19 cellular contexts compared by ENCODE assay signal in the genomic region with DNA sequence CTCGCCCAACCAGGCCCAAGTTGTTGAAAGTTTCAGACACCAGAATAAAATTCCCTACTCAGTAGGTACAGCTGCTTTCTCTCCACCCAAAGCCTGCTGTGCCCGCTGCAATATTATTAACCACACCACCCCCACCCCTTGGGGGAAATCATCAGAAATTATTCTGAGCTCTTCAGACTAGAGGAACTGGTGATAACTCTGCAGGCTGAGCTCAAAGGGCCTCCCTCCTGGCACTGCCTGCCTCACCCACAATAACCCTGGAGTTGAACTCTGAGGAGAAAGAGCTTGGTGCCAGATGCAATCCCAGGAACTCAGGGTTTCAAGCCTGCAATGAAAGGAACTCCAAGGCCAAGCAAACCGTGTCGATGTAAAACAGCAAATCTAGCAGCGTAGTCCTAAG.
DNase-seq lines count a peak whose midpoint lies in the region; ATAC-seq and TF ChIP-seq lines count a peak whose summit lies in the region.
"Had no signal": no experiment of that assay in that cellular context is flagged by ENCODE, and none has a peak within 500 bp of the region (broad histone marks: within the 10 kb centered on the region; RNA-seq: fewer than 3 reads in every experiment).

No MANE protein-coding gene starts in this region.

- no peaks in the 10 kb centered on the region for H3K9me3 Mint-ChIP-seq in nephron
- no peaks in the 10 kb centered on the region for H3K9me3 Mint-ChIP-seq in activated CD4-positive, alpha-beta memory T cell treated with anti-CD3 and anti-CD28 coated beads for 36 hours

- CTCF ChIA-PET in activated CD4-positive, alpha-beta memory T cell treated with anti-CD3 and anti-CD28 coated beads for 36 hours (lab: Charles Lee): no interaction called here

- H3K27me3 Mint-ChIP-seq in nephron (ENCODE audit: low read depth): peaks cover 8% of the 10 kb centered on the region
- peaks cover 3% of the 10 kb centered on the region for H3K27me3 Mint-ChIP-seq in activated CD4-positive, alpha-beta memory T cell treated with anti-CD3 and anti-CD28 coated beads for 36 hours
- H3K27me3 Mint-ChIP-seq: CD4-positive, alpha-beta memory T cell had no signal

- H3K4me1 ChIP-seq in thyroid gland: peaks cover 39 to 40% of the 10 kb centered on the region in 2 donors

- no peak for TF ChIP-seq POLR2A in thyroid gland (IDR thresholded peaks at IDR 0.05)

- H3K27ac ChIP-seq in SK-N-MC (peak overlapping the region; percentile 93), thyroid gland (peak overlapping the region; percentile 33 to 82 (median 80))

- ATAC-seq in left cardiac atrium: peak; percentile 59 to 92
- ATAC-seq: HCT116 had no signal

- H3K9me3 ChIP-seq in SK-N-MC (ENCODE audit: low read depth, low read length) (no peaks in the 10 kb centered on the region), thyroid gland (no peaks in the 10 kb centered on the region)
- H3K9me3 ChIP-seq: SJSA1 had no signal

- POLR2A ChIA-PET in activated CD4-positive, alpha-beta memory T cell treated with anti-CD3 and anti-CD28 coated beads for 36 hours (lab: Charles Lee): no interaction called here

- intact Hi-C loops in left cardiac atrium (cut with DNase I) (no loop called here), thyroid gland (cut with DNase I) (no loop called here)
- intact Hi-C loops in activated CD4-positive, alpha-beta memory T cell treated with anti-CD3 and anti-CD28 coated beads for 36 hours (cut with micrococcal nuclease): no loop called here

- TF ChIP-seq CTCF in nephron (IDR thresholded peaks at IDR 0.05; ENCODE audit: unreplicated experiment in 3 of 3) (no peak), thyroid gland (IDR thresholded peaks at IDR 0.05) (no peak)

- H3K9ac ChIP-seq in SK-N-MC (ENCODE audit: insufficient read length): no peak overlapping the region

- H3K36me3 ChIP-seq in SK-N-MC (ENCODE audit: insufficient read depth, low read length): no peaks in the 10 kb centered on the region
- no peaks in the 10 kb centered on the region for H3K36me3 ChIP-seq in thyroid gland
- H3K36me3 ChIP-seq: SJSA1 had no signal

- H3K4me3 Mint-ChIP-seq in nephron: no peak overlapping the region
- H3K4me3 Mint-ChIP-seq in activated CD4-positive, alpha-beta memory T cell treated with anti-CD3 and anti-CD28 coated beads for 36 hours: no peak overlapping the region
- H3K4me3 Mint-ChIP-seq: CD4-positive, alpha-beta memory T cell had no signal

- H3K4me1 Mint-ChIP-seq in nephron: peaks cover 55% of the 10 kb centered on the region
- H3K4me1 Mint-ChIP-seq in activated CD4-positive, alpha-beta memory T cell treated with anti-CD3 and anti-CD28 coated beads for 36 hours (ENCODE audit: low read depth): no peaks in the 10 kb centered on the region
- H3K4me1 Mint-ChIP-seq: CD4-positive, alpha-beta memory T cell had no signal

- no peaks in the 10 kb centered on the region for H3K27me3 ChIP-seq in thyroid gland
- H3K27me3 ChIP-seq: SJSA1 had no signal

- H3K36me3 Mint-ChIP-seq in nephron (ENCODE audit: low read depth): no peaks in the 10 kb centered on the region
- no peaks in the 10 kb centered on the region for H3K36me3 Mint-ChIP-seq in activated CD4-positive, alpha-beta memory T cell treated with anti-CD3 and anti-CD28 coated beads for 36 hours
- H3K36me3 Mint-ChIP-seq: CD4-positive, alpha-beta memory T cell had no signal

- DNase-seq in SK-N-MC (ENCODE audit: low read depth, low spot score) (peak; percentile 56), left cardiac atrium (no peak), thyroid gland (peak; percentile 58 to 69), NCI-H2227 (lab: John Stamatoyannopoulos, UW; ENCODE audit: unreplicated experiment) (no peak)
- DNase-seq in activated CD4-positive, alpha-beta memory T cell treated with anti-CD3 and anti-CD28 coated beads for 36 hours: no peak
- DNase-seq in activated CD4-positive, alpha-beta T cell treated with anti-CD3 and anti-CD28 coated beads, Interleukin-2, amount 50 U/mL, for 4 hours: no peak
- DNase-seq: C1 segment of cervical spinal cord; CD4-positive, alpha-beta memory T cell; COR-L47; DMS53; NCI-H1092 treated with DMSO at 0.1 percent for 48 hours; NCI-H1436 treated with DMSO at 0.1 percent for 48 hours; NCI-H187 treated with DMSO at 0.1 percent for 48 hours; NCI-H2171 treated with DMSO at 0.1 percent for 48 hours; NCI-H524; NCI-H748 treated with DMSO at 0.1 percent for 48 hours had no signal

- peak overlapping the region; percentile 95 to 97 (median 96) for H3K27ac Mint-ChIP-seq in nephron
- H3K27ac Mint-ChIP-seq in activated CD4-positive, alpha-beta memory T cell treated with anti-CD3 and anti-CD28 coated beads for 36 hours: no peak overlapping the region
- H3K27ac Mint-ChIP-seq: CD4-positive, alpha-beta memory T cell had no signal

- H3K4me3 ChIP-seq in SK-N-MC (peak overlapping the region; percentile 50), thyroid gland (replicated peaks in 1 of 3) (no peak overlapping the region)
- H3K4me3 ChIP-seq: SJSA1 had no signal

- WGBS in thyroid gland, 2 donors: 64 to 75% methylated on average over 5 of the region's 5 CpGs

Comparison
In these comparisons a context has a peak if more than half of its experiments do, and no peak if none do; other contexts are left out.
1. DNase-seq: peak in SK-N-MC (single experiment) and thyroid gland (2 of 2); none in left cardiac atrium (single experiment), activated CD4-positive, alpha-beta memory T cell treated with anti-CD3 and anti-CD28 coated beads for 36 hours (single experiment), NCI-H2227 (single experiment) and activated CD4-positive, alpha-beta T cell treated with anti-CD3 and anti-CD28 coated beads, Interleukin-2, amount 50 U/mL, for 4 hours (0 of 2).